Comparison of ENCODE assay signal across 18 cellular contexts in genomic region chr1:217469983-217470382, GRCh38.
DNase-seq lines count a peak whose midpoint lies in the region; ATAC-seq, FAIRE-seq and TF ChIP-seq lines count a peak whose summit lies in the region.
"Had no signal": no experiment of that assay in that cellular context is flagged by ENCODE, and none has a peak within 500 bp of the region (broad histone marks: within the 10 kb centered on the region; RNA-seq: fewer than 3 reads in every experiment).

No MANE protein-coding gene starts in this region.

- peak; percentile 23 for FAIRE-seq in kidney (lab: Jason Lieb, UNC)
- FAIRE-seq: GM12891 had no signal

- H3K9ac ChIP-seq in kidney (ENCODE audit: low read length in 2 of 2), result no peak overlapping the region

- H3K4me3 ChIP-seq in kidney (ENCODE audit: low read length in 2 of 2) (no peak overlapping the region), body of pancreas (no peak overlapping the region)
- H3K4me3 ChIP-seq: GM23338 had no signal

- H3K27ac ChIP-seq in kidney (ENCODE audit: low read depth in 2 of 2, low read length in 2 of 2) (no peak overlapping the region), body of pancreas (no peak overlapping the region)

- H3K9me3 ChIP-seq in kidney (ENCODE audit: control insufficient read depth in 1 of 2, low read length in 2 of 2) (peaks cover 0 to 8% of the 10 kb centered on the region in 2 donors), body of pancreas (no peaks in the 10 kb centered on the region)

- ATAC-seq in body of pancreas, result no peak
- ATAC-seq: GM23338 had no signal

- DNase-seq in DMS53 (lab: John Stamatoyannopoulos, UW) (peak; percentile 76), NCI-H2196 treated with DMSO at 0.1 percent for 48 hours (lab: John Stamatoyannopoulos, UW; ENCODE audit: unreplicated experiment) (peak; percentile 6), kidney (no peak), myocyte (ENCODE audit: low read depth) (peak; percentile 43), KG1 (lab: John Stamatoyannopoulos, UW) (no peak), body of pancreas (no peak), NCI-H2107 treated with DMSO at 0.1 percent for 48 hours (lab: John Stamatoyannopoulos, UW; ENCODE audit: unreplicated experiment) (no peak)
- DNase-seq: C1 segment of cervical spinal cord, HCEC 1CT, NCI-H1105, NCI-H187, NCI-H2107, NCI-H345, NCI-H526 treated with DMSO at 0.1 percent for 48 hours, RPMI8226, SHP77 treated with DMSO at 0.1 percent for 48 hours had no signal

- TF ChIP-seq POLR2A in body of pancreas (IDR thresholded peaks at IDR 0.05), result no peak

- H3K4me1 ChIP-seq in kidney (ENCODE audit: control insufficient read depth in 1 of 2, insufficient read depth in 1 of 2, low read depth in 1 of 2, low read length in 2 of 2) (no peaks in the 10 kb centered on the region), body of pancreas (peaks cover 5% of the 10 kb centered on the region)

- intact Hi-C loops in kidney (cut with DNase I), result no loop called here
- intact Hi-C loops in body of pancreas (cut with DNase I), result no loop called here

- TF ChIP-seq CTCF in kidney (IDR thresholded peaks at IDR 0.05; ENCODE audit: borderline replicate concordance, extremely low read depth, insufficient read depth) (no peak), body of pancreas (IDR thresholded peaks at IDR 0.05) (no peak)

- H3K27me3 ChIP-seq in body of pancreas, result no peaks in the 10 kb centered on the region

- WGBS in body of pancreas, 2 donors, result 63 to 74% methylated on average over 1 of the region's 1 CpG

- H3K36me3 ChIP-seq in kidney (ENCODE audit: control insufficient read depth in 1 of 2, insufficient read depth in 2 of 2, low read length in 2 of 2), result no peaks in the 10 kb centered on the region
- H3K36me3 ChIP-seq in body of pancreas (replicated peaks in 1 of 2; ENCODE audit: insufficient read depth in 1 of 2, low read depth in 2 of 2), result no peaks in the 10 kb centered on the region

Comparison
In these comparisons a context has a peak if more than half of its experiments do, and no peak if none do; other contexts are left out.
1. DNase-seq: peak in DMS53 (single experiment), NCI-H2196 treated with DMSO at 0.1 percent for 48 hours (single experiment) and myocyte (single experiment); none in kidney (single experiment), KG1 (single experiment), body of pancreas (0 of 4) and NCI-H2107 treated with DMSO at 0.1 percent for 48 hours (single experiment).